ENCODE assay signal across 8 cellular contexts in the genomic region with DNA sequence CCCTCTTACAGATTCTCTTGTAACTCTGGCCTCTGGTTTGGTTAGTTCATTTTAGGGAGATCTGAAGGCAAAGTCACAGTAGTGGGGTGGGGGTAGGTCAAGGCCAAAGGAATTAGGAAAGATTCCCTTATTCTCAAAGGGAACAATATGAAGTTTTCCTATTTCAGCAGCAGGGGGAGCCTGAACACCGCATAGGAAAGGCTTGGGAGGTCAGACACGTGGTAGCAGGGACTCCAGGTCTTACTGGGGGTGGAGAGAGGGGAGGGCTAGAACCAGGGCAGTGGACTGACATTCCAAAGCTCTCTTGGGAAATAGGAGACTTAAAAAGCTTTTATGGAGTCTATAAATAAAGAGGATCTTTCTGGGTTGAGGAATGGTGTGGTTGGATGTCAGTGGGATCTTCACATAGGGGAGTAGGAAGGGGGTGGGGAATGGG. TPM values are rescaled to one million over a fixed set of nuclear protein-coding genes. Genes with fewer than 3 reads are reported as not detected.
DNase-seq lines count a peak whose midpoint lies in the region; ATAC-seq and TF ChIP-seq lines count a peak whose summit lies in the region.

No MANE protein-coding gene starts in this region.

- H3K9me3 ChIP-seq in thyroid gland = no peaks in the 10 kb centered on the region

- no peak for TF ChIP-seq POLR2A in thyroid gland (IDR thresholded peaks at IDR 0.05)

- H3K27me3 ChIP-seq in thyroid gland = no peaks in the 10 kb centered on the region

- peaks cover 55% of the 10 kb centered on the region for H3K4me1 Mint-ChIP-seq in nephron progenitor cell

- ATAC-seq in GM21717 (IDR thresholded peaks at IDR 0.05; ENCODE audit: unreplicated experiment) = no peak

- H3K36me3 Mint-ChIP-seq in nephron progenitor cell (ENCODE audit: low read depth) = peaks cover 28% of the 10 kb centered on the region

- H3K4me1 ChIP-seq in thyroid gland = peaks cover 18 to 22% of the 10 kb centered on the region in 2 donors

- peak; percentile 72 for TF ChIP-seq CTCF in foreskin fibroblast (IDR thresholded peaks at IDR 0.05; ENCODE audit: low read depth, low read length)
- TF ChIP-seq CTCF in nephron progenitor cell (IDR thresholded peaks at IDR 0.05) = peak; percentile 64
- peak; percentile 66 to 96 (median 90) for TF ChIP-seq CTCF in thyroid gland (IDR thresholded peaks at IDR 0.05)

- peak overlapping the region; percentile 66 to 88 for H3K4me3 ChIP-seq in foreskin fibroblast (ENCODE audit: low read depth in 1 of 2, low read length in 2 of 2)
- H3K4me3 ChIP-seq in thyroid gland (replicated peaks in 1 of 3) = peak overlapping the region in 1 of 3 donors; percentile 83

- H3K4me3 Mint-ChIP-seq in nephron progenitor cell = peak overlapping the region; percentile 98

- WGBS in thyroid gland, 2 donors = 0% methylated on average over 2 of the region's 2 CpGs

- H3K36me3 ChIP-seq in thyroid gland = peaks cover 11 to 12% of the 10 kb centered on the region in 2 donors

- H3K27ac ChIP-seq in thyroid gland = peak overlapping the region in 2 of 3 donors; percentile 87 to 94

- H3K27me3 Mint-ChIP-seq in nephron progenitor cell (ENCODE audit: low read depth, poor library complexity) = peaks cover 7% of the 10 kb centered on the region

- H3K27ac Mint-ChIP-seq in nephron progenitor cell = peak overlapping the region; percentile 92

- H3K9me3 Mint-ChIP-seq in nephron progenitor cell = no peaks in the 10 kb centered on the region

- DNase-seq in DMS153 treated with DMSO at 0.1 percent for 48 hours (lab: John Stamatoyannopoulos, UW; ENCODE audit: unreplicated experiment) (peak; percentile 55), LHCN-M2 (ENCODE audit: low read depth) (peak; percentile 94), RKO (ENCODE audit: low spot score) (peak; percentile 93), foreskin fibroblast (peak; percentile 90 to 95), nephron progenitor cell (peak; percentile 74), thyroid gland (peak; percentile 82 to 85)
- peak; percentile 60 for DNase-seq in activated naive CD4-positive, alpha-beta T cell treated with Interleukin-2 at 50 U/mL for 16 hours

- intact Hi-C loops in thyroid gland (cut with DNase I) = no loop called here

RNA-seq across cellular contexts. Expression of a gene that starts 1.3 kb away (rescaled TPM):
- 3.6 and 3.8 TPM in 2 replicates for total RNA-seq in LHCN-M2 (2014; rRNA removed)
- polyA plus RNA-seq in LHCN-M2 (2012) = 3.3 TPM
- total RNA-seq in thyroid gland = 1 to 10 TPM; 4.7 to 7.7 (median 5.6) TPM

RNA-seq across cellular contexts. Expression of a gene that starts 2.9 kb away (rescaled TPM):
- total RNA-seq in LHCN-M2 (2014; rRNA removed) (1,853 and 1,922 TPM in 2 replicates), thyroid gland (1,000 to 10,000 TPM; 1,344 to 2,817 (median 2,330) TPM)
- polyA plus RNA-seq in LHCN-M2 (2012) = 8,168 TPM

RNA-seq across cellular contexts. Expression of a gene that starts 8.7 kb away (rescaled TPM):
- 169 and 173 TPM in 2 replicates for total RNA-seq in LHCN-M2 (2014; rRNA removed)
- 94.6 TPM for polyA plus RNA-seq in LHCN-M2 (2012)
- total RNA-seq in thyroid gland = 10 to 100 TPM; 60.6 to 84.7 (median 68.7) TPM

RNA-seq across cellular contexts. Expression of a gene that starts 15.0 kb away (rescaled TPM):
- total RNA-seq in LHCN-M2 (2014; rRNA removed) (247 and 307 TPM in 2 replicates), thyroid gland (100 to 1,000 TPM in 3 of 4 donors, 10 to 100 TPM in 1; 94.0 to 142 (median 122) TPM)
- polyA plus RNA-seq in LHCN-M2 (2012) = 139 TPM

RNA-seq across cellular contexts. Expression of a gene that starts 33.0 kb away (rescaled TPM):
- total RNA-seq in LHCN-M2 (2014; rRNA removed) = 130 and 136 TPM in 2 replicates
- 216 TPM for polyA plus RNA-seq in LHCN-M2 (2012)
- 100 to 1,000 TPM in 1 of 4 donors, 10 to 100 TPM in 3; 33.4 to 115 (median 48.1) TPM for total RNA-seq in thyroid gland
